ENCODE assay signal across 9 cellular contexts in genomic region chr11:82867495-82868082, GRCh38. TPM values are rescaled to one million over a fixed set of nuclear protein-coding genes. Genes with fewer than 3 reads are reported as not detected.
DNase-seq lines count a peak whose midpoint lies in the region; ATAC-seq and TF ChIP-seq lines count a peak whose summit lies in the region.
"Had no signal": no experiment of that assay in that cellular context is flagged by ENCODE, and none has a peak within 500 bp of the region (broad histone marks: within the 10 kb centered on the region; RNA-seq: fewer than 3 reads in every experiment).

No MANE protein-coding gene starts in this region.

- intact Hi-C loops in Caco-2 (cut with micrococcal nuclease; ENCODE audit: unreplicated experiment) (loop anchor here (1.0 to 2.0 kb wide), 5 partner anchors 33 to 953 kb away; partner anchors contain the start of genes PRCP and RAB30), MCF 10A (cut with micrococcal nuclease) (loop anchor here (1.0 to 5.0 kb wide), 5 partner anchors 33 to 953 kb away; partner anchors contain the start of genes PRCP and RAB30)

- H3K36me3 ChIP-seq in Caco-2 (ENCODE audit: control insufficient read depth, insufficient read depth, low read length) (no peaks in the 10 kb centered on the region), WERI-Rb-1 (no peaks in the 10 kb centered on the region)

- H3K36me3 Mint-ChIP-seq in Caco-2 (ENCODE audit: insufficient read depth, unreplicated experiment): no peaks in the 10 kb centered on the region
- no peaks in the 10 kb centered on the region for H3K36me3 Mint-ChIP-seq in MCF 10A (ENCODE audit: insufficient read depth, unreplicated experiment)

- H3K27me3 Mint-ChIP-seq in Caco-2 (ENCODE audit: insufficient read depth, unreplicated experiment) (no peaks in the 10 kb centered on the region), MCF 10A (ENCODE audit: insufficient read depth, unreplicated experiment) (no peaks in the 10 kb centered on the region)
- H3K27me3 Mint-ChIP-seq: IgD-negative memory B cell had no signal

- H3K4me1 ChIP-seq in Caco-2: no peaks in the 10 kb centered on the region

- H3K27ac Mint-ChIP-seq in Caco-2 (ENCODE audit: unreplicated experiment) (no peak overlapping the region), MCF 10A (ENCODE audit: low read depth, unreplicated experiment) (no peak overlapping the region)

- POLR2A ChIA-PET in Caco-2 (lab: Charles Lee): interaction anchor here (0.5 to 1.5 kb wide), 4 partner anchors 33 to 418 kb away, joined by 3 to 6 read pairs (median 4); partner anchors contain the start of genes DDIAS, PRCP and RAB30
- POLR2A ChIA-PET in MCF 10A (lab: Yijun Ruan, JAX): interaction anchor here (0.5 to 4.1 kb wide), 5 partner anchors 32 to 327 kb away, joined by 3 to 75 read pairs (median 3); partner anchors contain the start of genes DDIAS, PRCP and RAB30

- H3K27me3 ChIP-seq in Caco-2 (replicated peaks; ENCODE audit: control insufficient read depth, insufficient read depth, low read length) (no peaks in the 10 kb centered on the region), WERI-Rb-1 (ENCODE audit: insufficient read depth, low read depth, severe bottlenecking) (no peaks in the 10 kb centered on the region)

- H3K9me3 Mint-ChIP-seq in Caco-2 (ENCODE audit: unreplicated experiment): no peaks in the 10 kb centered on the region
- H3K9me3 Mint-ChIP-seq in MCF 10A (ENCODE audit: unreplicated experiment): no peaks in the 10 kb centered on the region
- H3K9me3 Mint-ChIP-seq: IgD-negative memory B cell had no signal

- no peak overlapping the region for H3K27ac ChIP-seq in WERI-Rb-1

- H3K4me3 ChIP-seq in Caco-2 (ENCODE audit: low read depth, low read length) (no peak overlapping the region), WERI-Rb-1 (ENCODE audit: low read depth, low read length) (no peak overlapping the region)

- H3K4me3 Mint-ChIP-seq in Caco-2 (ENCODE audit: unreplicated experiment) (no peak overlapping the region), MCF 10A (ENCODE audit: unreplicated experiment) (no peak overlapping the region)

- CTCF ChIA-PET in Caco-2 (lab: Charles Lee) (interaction anchor here (0.6 to 2.1 kb wide), 23 partner anchors 10 to 955 kb away, joined by 3 to 68 read pairs (median 4); partner anchors contain the start of genes CCDC90B, DDIAS, PRCP and RAB30), MCF 10A (lab: Yijun Ruan, JAX) (interaction anchor here (0.6 to 6.3 kb wide), 74 partner anchors 9 to 1543 kb away, joined by 3 to 101 read pairs (median 4); partner anchors contain the start of genes ANKRD42, DDIAS and PRCP)

- H3K9me3 ChIP-seq in Caco-2: no peaks in the 10 kb centered on the region
- H3K9me3 ChIP-seq in WERI-Rb-1 (ENCODE audit: severe bottlenecking): no peaks in the 10 kb centered on the region

- peak; percentile 75 to 95 for TF ChIP-seq CTCF in Caco-2 (IDR thresholded peaks at IDR 0.05; ENCODE audit: insufficient read depth in 1 of 2, low read depth in 1 of 2, low read length in 1 of 2, severe bottlenecking in 1 of 2, unreplicated experiment in 1 of 2)
- peak; percentile 44 for TF ChIP-seq CTCF in WERI-Rb-1 (IDR thresholded peaks at IDR 0.05; ENCODE audit: low read depth, low read length)
- peak; percentile 75 for TF ChIP-seq CTCF in MCF 10A (IDR thresholded peaks at IDR 0.05; ENCODE audit: unreplicated experiment)

- H3K4me1 Mint-ChIP-seq in Caco-2 (ENCODE audit: low read depth, unreplicated experiment) (no peaks in the 10 kb centered on the region), MCF 10A (ENCODE audit: insufficient read depth, unreplicated experiment) (peaks cover 23% of the 10 kb centered on the region)

- no peak for ATAC-seq in GM19023 (IDR thresholded peaks at IDR 0.05; ENCODE audit: unreplicated experiment)

- BruUV-seq in Caco-2 (replicated peaks; lab: Mats Ljungman, UMichigan): no TSS peak
- no TSS peak for BruUV-seq in MCF 10A (replicated peaks; lab: Mats Ljungman, UMichigan)

- DNase-seq in Caco-2: peak; percentile 84 to 89
- peak; percentile 67 for DNase-seq in HCEC 1CT
- peak; percentile 78 for DNase-seq in NCI-H2227 (lab: John Stamatoyannopoulos, UW; ENCODE audit: unreplicated experiment)
- peak; percentile 78 for DNase-seq in WERI-Rb-1
- peak; percentile 71 for DNase-seq in MCF 10A (ENCODE audit: unreplicated experiment)
- peak; percentile 77 for DNase-seq in iris pigment epithelial cell (ENCODE audit: low read depth)
- DNase-seq in stimulated activated CD4-positive, alpha-beta T cell treated with anti-CD3 and anti-CD28 coated beads, Interleukin-15, amount 100 ng/mL, for 24 hours: peak; percentile 86

RNA-seq across cellular contexts. Expression of gene PRCP, which starts 32.6 kb away (rescaled TPM):
- 107 TPM in 2 replicates for total RNA-seq in Caco-2 (2022)
- total RNA-seq in MCF 10A (2022): 17.3 and 22.7 TPM in 2 replicates

RNA-seq across cellular contexts. Expression of gene DDIAS, which starts 33.9 kb away (rescaled TPM):
- total RNA-seq in Caco-2 (2022) (20.1 and 22.0 TPM in 2 replicates), MCF 10A (2022) (3.6 and 7.7 TPM in 2 replicates)
